In the genomic region with DNA sequence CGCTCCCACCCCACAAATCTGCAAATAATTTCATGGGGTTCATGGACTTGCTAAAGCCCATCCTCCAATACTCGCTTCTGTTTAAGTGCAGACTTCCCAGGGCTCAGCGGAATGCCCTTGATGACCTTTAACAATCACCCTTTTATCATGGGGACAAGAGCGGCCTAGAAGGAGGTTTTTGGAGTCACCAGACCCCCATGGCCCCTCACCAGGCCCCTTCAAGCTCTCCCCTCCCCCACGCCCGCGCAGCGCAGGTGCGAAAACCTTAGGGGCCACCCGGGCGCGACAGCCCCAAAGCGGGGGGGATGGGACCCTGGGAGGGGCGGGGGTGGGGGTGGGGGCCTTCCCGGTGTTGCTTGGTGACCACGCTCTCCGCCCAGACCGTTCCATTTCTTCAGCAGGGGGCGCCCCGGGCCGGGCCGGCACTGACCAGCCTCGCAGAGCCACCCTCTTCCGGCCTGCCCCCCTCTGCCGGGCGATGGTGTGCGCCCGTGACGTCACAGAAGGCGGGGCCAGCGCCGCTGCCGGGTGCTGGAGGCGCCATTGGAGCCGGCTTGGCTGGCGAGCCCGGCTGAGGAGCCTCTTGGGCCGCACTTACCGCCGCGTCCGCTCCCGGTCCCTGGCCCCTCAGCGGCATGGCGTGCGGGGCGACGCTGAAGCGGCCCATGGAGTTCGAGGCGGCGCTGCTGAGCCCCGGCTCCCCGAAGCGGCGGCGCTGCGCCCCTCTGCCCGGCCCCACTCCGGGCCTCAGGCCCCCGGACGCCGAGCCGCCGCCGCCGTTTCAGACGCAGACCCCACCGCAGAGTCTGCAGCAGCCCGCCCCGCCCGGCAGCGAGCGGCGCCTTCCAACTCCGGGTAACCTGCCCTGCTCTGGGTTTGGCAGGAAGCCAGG, we compare ENCODE assay signal across 8 cellular contexts. TPM values are rescaled to one million over a fixed set of nuclear protein-coding genes. Genes with fewer than 3 reads are reported as not detected.
DNase-seq lines count a peak whose midpoint lies in the region; ATAC-seq and TF ChIP-seq lines count a peak whose summit lies in the region.

A gene with protein sequence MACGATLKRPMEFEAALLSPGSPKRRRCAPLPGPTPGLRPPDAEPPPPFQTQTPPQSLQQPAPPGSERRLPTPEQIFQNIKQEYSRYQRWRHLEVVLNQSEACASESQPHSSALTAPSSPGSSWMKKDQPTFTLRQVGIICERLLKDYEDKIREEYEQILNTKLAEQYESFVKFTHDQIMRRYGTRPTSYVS (plus strand): TSS at position 531 of the 892 bp plus-strand sequence. CDS start 105 bp downstream, at position 636.

- peak within 1 kb of the TSS; percentile 96 for H3K4me3 Mint-ChIP-seq in activated naive CD8-positive, alpha-beta T cell

- peak within 1 kb of the TSS; percentile 90 for H3K27ac Mint-ChIP-seq in activated naive CD8-positive, alpha-beta T cell

- no peaks in the 10 kb centered on the region for H3K9me3 Mint-ChIP-seq in activated naive CD8-positive, alpha-beta T cell (ENCODE audit: low read depth)

- no peak for TF ChIP-seq CTCF in GM10266 (IDR thresholded peaks at IDR 0.05; ENCODE audit: control insufficient read depth, insufficient read depth, low read depth, missing control alignments)
- no peak for TF ChIP-seq CTCF in omental fat pad (IDR thresholded peaks at IDR 0.05)

- peaks cover 6% of the 10 kb centered on the region for H3K36me3 Mint-ChIP-seq in activated naive CD8-positive, alpha-beta T cell

- no peaks in the 10 kb centered on the region for H3K27me3 Mint-ChIP-seq in activated naive CD8-positive, alpha-beta T cell

- peaks cover 44% of the 10 kb centered on the region for H3K4me1 Mint-ChIP-seq in activated naive CD8-positive, alpha-beta T cell (ENCODE audit: low read depth)

- peak; percentile 99 for DNase-seq in GM10266 (ENCODE audit: extremely low spot score)
- DNase-seq in NCI-H1092 treated with DMSO at 0.1 percent for 48 hours (lab: John Stamatoyannopoulos, UW), result peak; percentile 98
- DNase-seq in SKM-1 treated with dmso at 0.1 percent for 144 hours (lab: John Stamatoyannopoulos, UW; ENCODE audit: unreplicated experiment), result peak; percentile 92
- DNase-seq in glomerular visceral epithelial cell (ENCODE audit: extremely low spot score), result peak; percentile 98
- peak; percentile 95 for DNase-seq in omental fat pad (ENCODE audit: low spot score)

- ATAC-seq in HG02623 (IDR thresholded peaks at IDR 0.05; ENCODE audit: unreplicated experiment) (peak; percentile 95), omental fat pad (ENCODE audit: low FRiP score) (peak; percentile 100)

- H3K27ac ChIP-seq in temporal lobe (ENCODE audit: low read depth, low read length), result peak within 1 kb of the TSS; percentile 90

RNA-seq across cellular contexts. Expression of the gene that starts here (rescaled TPM):
- total RNA-seq in omental fat pad (10 to 100 TPM; 31.1 to 56.6 (median 46.7) TPM), temporal lobe (32.0 TPM)

Comparison
In these comparisons a context has a peak if more than half of its experiments do, and no peak if none do; other contexts are left out.
1. Peak in every context shown above with its lines: DNase-seq, ATAC-seq and H3K27ac ChIP-seq.